In genomic region chr20:2651772-2652723, GRCh38 we compare ENCODE assay signal across 8 cellular contexts. TPM values are rescaled to one million over a fixed set of nuclear protein-coding genes. Genes with fewer than 3 reads are reported as not detected.
DNase-seq lines count a peak whose midpoint lies in the region; ATAC-seq lines count a peak whose summit lies in the region.

Gene NOP56, plus strand, starts transcription at chr20:2652632. Its CDS starts 29 bp downstream, at chr20:2652661.

- peak within 1 kb of the TSS; percentile 90 to 92 (median 91) for H3K4me3 Mint-ChIP-seq in CD4-positive, alpha-beta memory T cell

- CTCF ChIA-PET in CD4-positive, alpha-beta memory T cell (lab: Charles Lee; ENCODE audit: partially characterized antibody): interaction anchor here (0.7 to 5.4 kb wide), 7 partner anchors 8 to 181 kb away, joined by 3 to 35 read pairs (median 4); partner anchors contain the start of gene SNRPB

- no peaks in the 10 kb centered on the region for H3K9me3 Mint-ChIP-seq in CD4-positive, alpha-beta memory T cell

- intact Hi-C loops in CD4-positive, alpha-beta memory T cell (cut with micrococcal nuclease): loop anchor here (1.0 to 5.0 kb wide), 4 partner anchors 12 to 182 kb away; partner anchors contain the start of genes IDH3B, SNRPB and ZNF343

- peak within 1 kb of the TSS; percentile 85 to 88 for H3K4me3 ChIP-seq in CD4-positive, alpha-beta memory T cell (ENCODE audit: low read length in 2 of 2)
- peak within 1 kb of the TSS; percentile 90 for H3K4me3 ChIP-seq in ectodermal cell (ENCODE audit: insufficient read depth, low read depth, low read length)

- no peaks in the 10 kb centered on the region for H3K27me3 Mint-ChIP-seq in CD4-positive, alpha-beta memory T cell

- POLR2A ChIA-PET in CD4-positive, alpha-beta memory T cell (lab: Charles Lee; ENCODE audit: partially characterized antibody): interaction anchor here (0.7 to 6.3 kb wide), 26 partner anchors 8 to 551 kb away, joined by 3 to 180 read pairs (median 6); partner anchors contain the start of genes EBF4, IDH3B, PCED1A and PTPRA

- peaks cover 21 to 60% (median 29%) of the 10 kb centered on the region in 4 donors for H3K4me1 Mint-ChIP-seq in CD4-positive, alpha-beta memory T cell

- 0% methylated on average over 98 to 101 of the region's 101 CpGs for WGBS in ectodermal cell, 2 experiments

- H3K27ac ChIP-seq in CD4-positive, alpha-beta memory T cell (ENCODE audit: low read depth, low read length): peak within 1 kb of the TSS; percentile 80
- peak within 1 kb of the TSS; percentile 91 for H3K27ac ChIP-seq in ectodermal cell (ENCODE audit: insufficient read depth, low read depth, low read length, poor library complexity, severe bottlenecking)

- peak; percentile 89 to 99 (median 95) for DNase-seq in CD4-positive, alpha-beta memory T cell
- DNase-seq in HPDE6-E6E7 (ENCODE audit: extremely low spot score) (peak; percentile 94), NK-92 (lab: John Stamatoyannopoulos, UW; ENCODE audit: unreplicated experiment) (peak; percentile 41), lung microvascular endothelial cell (ENCODE audit: low read depth in 2 of 2) (peak; percentile 93 to 94)
- peak; percentile 68 to 90 for DNase-seq in activated CD8-positive, alpha-beta memory T cell treated with anti-CD3 and anti-CD28 coated beads for 1 hour (ENCODE audit: extremely low read depth in 1 of 2, low read depth in 1 of 2)
- peak; percentile 92 to 93 (median 92) for DNase-seq in stimulated activated CD4-positive, alpha-beta T cell treated with anti-CD3 and anti-CD28 coated beads, TNF-alpha, amount 100 ng/mL, for 4 hours (ENCODE audit: low read depth in 3 of 3)

- no peaks in the 10 kb centered on the region for H3K9me3 ChIP-seq in CD4-positive, alpha-beta memory T cell (ENCODE audit: control insufficient read depth in 1 of 2, low read length in 2 of 2)
- H3K9me3 ChIP-seq in ectodermal cell (ENCODE audit: control insufficient read depth, low read length): no peaks in the 10 kb centered on the region

- H3K27ac Mint-ChIP-seq in CD4-positive, alpha-beta memory T cell: peak within 1 kb of the TSS; percentile 89 to 94 (median 92)

- peaks cover 28 to 41% of the 10 kb centered on the region in 2 donors for H3K36me3 Mint-ChIP-seq in CD4-positive, alpha-beta memory T cell

- H3K27me3 ChIP-seq in CD4-positive, alpha-beta memory T cell (ENCODE audit: insufficient read depth, low read length): no peaks in the 10 kb centered on the region
- no peaks in the 10 kb centered on the region for H3K27me3 ChIP-seq in ectodermal cell (ENCODE audit: control insufficient read depth, insufficient read depth, low read length, poor library complexity, severe bottlenecking)

- H3K36me3 ChIP-seq in CD4-positive, alpha-beta memory T cell (ENCODE audit: insufficient read depth, low read length): peaks cover 32% of the 10 kb centered on the region
- H3K36me3 ChIP-seq in ectodermal cell (ENCODE audit: control insufficient read depth, insufficient read depth, low read length): peaks cover 33% of the 10 kb centered on the region

- peaks cover 31% of the 10 kb centered on the region for H3K4me1 ChIP-seq in CD4-positive, alpha-beta memory T cell (ENCODE audit: insufficient read depth, low read length)
- peaks cover 15% of the 10 kb centered on the region for H3K4me1 ChIP-seq in ectodermal cell (ENCODE audit: control insufficient read depth, insufficient read depth, low read length)

- peak; percentile 83 for ATAC-seq in GM19463 (IDR thresholded peaks at IDR 0.05; ENCODE audit: unreplicated experiment)

RNA-seq across cellular contexts. Expression of gene NOP56, which starts in this region (rescaled TPM):
- 100 to 1,000 TPM; 258 to 270 TPM for total RNA-seq in CD4-positive, alpha-beta memory T cell
- polyA plus RNA-seq in CD4-positive, alpha-beta memory T cell: 100 to 1,000 TPM in 1 of 2 donors, 10 to 100 TPM in 1; 83.4 to 136 TPM
- polyA plus RNA-seq in ectodermal cell (2013, experiment 1 of 4): 346 TPM
- 315 TPM for polyA plus RNA-seq in ectodermal cell (2013, experiment 2 of 4)
- polyA plus RNA-seq in ectodermal cell (2013, experiment 3 of 4): 297 TPM
- polyA plus RNA-seq in ectodermal cell (2013, experiment 4 of 4): 300 TPM
- total RNA-seq in lung microvascular endothelial cell: 99.8 and 125 TPM in 2 replicates

Comparison
In these comparisons a context has a peak if more than half of its experiments do, and no peak if none do; other contexts are left out.
1. Peak in every context shown above with its lines: DNase-seq, ATAC-seq, H3K4me3 ChIP-seq and H3K27ac ChIP-seq.
2. DNase-seq: peak in every context shown above with its lines; median percentile 95 in CD4-positive, alpha-beta memory T cell; 94 in HPDE6-E6E7; 94 in lung microvascular endothelial cell; 92 in stimulated activated CD4-positive, alpha-beta T cell treated with anti-CD3 and anti-CD28 coated beads, TNF-alpha, amount 100 ng/mL, for 4 hours; 79 in activated CD8-positive, alpha-beta memory T cell treated with anti-CD3 and anti-CD28 coated beads for 1 hour; 41 in NK-92.